In genomic region chr4:85147481-85148076, GRCh38 we compare ENCODE assay signal across 8 cellular contexts.
DNase-seq lines count a peak whose midpoint lies in the region; ATAC-seq and TF ChIP-seq lines count a peak whose summit lies in the region.

No MANE protein-coding gene starts in this region.

- DNase-seq in Right ventricle myocardium inferior (ENCODE audit: missing footprints) (peak; percentile 84), cardiac septum (ENCODE audit: low spot score) (no peak), HAP-1 (ENCODE audit: low spot score in 2 of 2) (peak; percentile 47 to 58), Kasumi-1 (lab: John Stamatoyannopoulos, UW) (peak; percentile 89 to 90), Panc1 (ENCODE audit: low read depth, low spot score) (peak; percentile 39), dorsolateral prefrontal cortex (peak in 7 of 10 donors; percentile 18 to 78 (median 59)), lower lobe of right lung (peak; percentile 50), aorta (peak in 1 of 2 donors; percentile 61)

- WGBS in aorta, 2 donors: 5 to 6% methylated on average over 9 of the region's 9 CpGs

- intact Hi-C loops in Right ventricle myocardium inferior (cut with DNase I): loop anchor here (1.0 to 5.0 kb wide), 4 partner anchors 220 to 895 kb away; no protein-coding TSS in a partner anchor
- intact Hi-C loops in cardiac septum (cut with DNase I): loop anchor here (2.0 to 5.0 kb wide), 4 partner anchors 223 to 895 kb away; no protein-coding TSS in a partner anchor
- intact Hi-C loops in Panc1 (cut with micrococcal nuclease; ENCODE audit: unreplicated experiment): loop anchor here (2.0 to 5.0 kb wide), 3 partner anchors 223 to 600 kb away; partner anchors contain the start of gene ARHGAP24
- intact Hi-C loops in dorsolateral prefrontal cortex (cut with DNase I): loop anchor here in 1 of 2 donors (5.0 to 10.0 kb wide), 4 partner anchors 227 to 817 kb away; no protein-coding TSS in a partner anchor
- intact Hi-C loops in lower lobe of right lung (cut with DNase I): loop anchor here (10.0 kb wide), 1 partner anchor 597 kb away; no protein-coding TSS in a partner anchor
- intact Hi-C loops in aorta (cut with DNase I): loop anchor here (5.0 kb wide), 2 partner anchors 600 to 895 kb away; no protein-coding TSS in a partner anchor

- in situ Hi-C loops in HAP-1 (cut with MboI; ENCODE audit: low sequenced_read_pairs): no loop called here
- in situ Hi-C loops in Panc1 (cut with HindIII; ENCODE audit: low pct_unique_long_range_greater_than_20kb, low sequenced_read_pairs): no loop called here

- TF ChIP-seq CTCF in Panc1 (IDR thresholded peaks at IDR 0.05) (peak; percentile 58; the same call in 1 of the 2 replicates), dorsolateral prefrontal cortex (IDR thresholded peaks at IDR 0.05 in 54 of 56, conservative IDR thresholded peaks at IDR 0.05 in 2 of 56; ENCODE audit: low read depth in 1 of 56, partially characterized antibody in 56 of 56) (peak; percentile 63 to 97 (median 81)), lower lobe of right lung (IDR thresholded peaks at IDR 0.05) (peak; percentile 62)

- no peaks in the 10 kb centered on the region for H3K4me1 ChIP-seq in HAP-1
- peaks cover 3% of the 10 kb centered on the region; the same call in 1 of the 2 replicates for H3K4me1 ChIP-seq in Panc1 (ENCODE audit: control insufficient read depth, insufficient read depth, low read length)
- no peaks in the 10 kb centered on the region for H3K4me1 ChIP-seq in lower lobe of right lung
- H3K4me1 ChIP-seq in aorta (ENCODE audit: control insufficient read depth in 1 of 2, insufficient read depth in 2 of 2, low read length in 2 of 2): no peaks in the 10 kb centered on the region

- H3K27ac ChIP-seq in Panc1 (ENCODE audit: low read length): peak overlapping the region; percentile 69; the same call in 1 of the 2 replicates
- H3K27ac ChIP-seq in dorsolateral prefrontal cortex: peak overlapping the region in 6 of 59 donors; percentile 4 to 54 (median 14)
- no peak overlapping the region for H3K27ac ChIP-seq in lower lobe of right lung
- H3K27ac ChIP-seq in aorta (ENCODE audit: low read depth in 1 of 2, low read length in 2 of 2): no peak overlapping the region

- no peaks in the 10 kb centered on the region for H3K9me3 ChIP-seq in HAP-1
- no peaks in the 10 kb centered on the region for H3K9me3 ChIP-seq in Panc1 (ENCODE audit: control insufficient read depth, insufficient read depth, low read depth, low read length)
- no peaks in the 10 kb centered on the region for H3K9me3 ChIP-seq in lower lobe of right lung
- H3K9me3 ChIP-seq in aorta (ENCODE audit: control insufficient read depth, low read length): no peaks in the 10 kb centered on the region

- BruUV-seq in Panc1 (replicated peaks; lab: Mats Ljungman, UMichigan): no TSS peak

- CTCF ChIA-PET in Panc1 (lab: Charles Lee): no interaction called here

- H3K36me3 ChIP-seq in HAP-1 (replicated peaks) (no peaks in the 10 kb centered on the region), Panc1 (ENCODE audit: control insufficient read depth, insufficient read depth, low read length) (no peaks in the 10 kb centered on the region), lower lobe of right lung (no peaks in the 10 kb centered on the region), aorta (ENCODE audit: control insufficient read depth in 1 of 2, insufficient read depth in 2 of 2, low read length in 1 of 2) (no peaks in the 10 kb centered on the region)

- H3K27me3 ChIP-seq in HAP-1 (ENCODE audit: low read depth) (peaks cover 20% of the 10 kb centered on the region), Panc1 (ENCODE audit: control insufficient read depth, insufficient read depth, low read length) (no peaks in the 10 kb centered on the region), dorsolateral prefrontal cortex (no peaks in the 10 kb centered on the region), lower lobe of right lung (ENCODE audit: low read depth) (no peaks in the 10 kb centered on the region), aorta (ENCODE audit: control insufficient read depth in 1 of 2, insufficient read depth in 2 of 2, low read length in 1 of 2) (no peaks in the 10 kb centered on the region)

- H3K4me3 ChIP-seq in HAP-1 (no peak overlapping the region), Panc1 (ENCODE audit: low read depth in 2 of 2, low read length in 2 of 2) (no peak overlapping the region), dorsolateral prefrontal cortex (peak overlapping the region in 54 of 59 donors; percentile 6 to 59 (median 40)), lower lobe of right lung (no peak overlapping the region), aorta (ENCODE audit: low read length in 2 of 2) (no peak overlapping the region)

- POLR2A ChIA-PET in Panc1 (lab: Charles Lee): no interaction called here

- ATAC-seq in Right ventricle myocardium inferior: peak; percentile 74
- ATAC-seq in Panc1: peak; percentile 92
- peak; percentile 53 to 76 for ATAC-seq in lower lobe of right lung
- peak; percentile 71 for ATAC-seq in aorta (ENCODE audit: low FRiP score)

Comparison
In these comparisons a context has a peak if more than half of its experiments do, and no peak if none do; other contexts are left out.
1. H3K4me3 ChIP-seq: peak in dorsolateral prefrontal cortex (54 of 59); none in HAP-1 (single experiment), Panc1 (0 of 2), lower lobe of right lung (single experiment) and aorta (0 of 2).
2. Peak in every context shown above with its lines, with median percentiles within 50 percentile points of each other: ATAC-seq and CTCF ChIP-seq.